8 cellular contexts compared by ENCODE assay signal in the genomic region with DNA sequence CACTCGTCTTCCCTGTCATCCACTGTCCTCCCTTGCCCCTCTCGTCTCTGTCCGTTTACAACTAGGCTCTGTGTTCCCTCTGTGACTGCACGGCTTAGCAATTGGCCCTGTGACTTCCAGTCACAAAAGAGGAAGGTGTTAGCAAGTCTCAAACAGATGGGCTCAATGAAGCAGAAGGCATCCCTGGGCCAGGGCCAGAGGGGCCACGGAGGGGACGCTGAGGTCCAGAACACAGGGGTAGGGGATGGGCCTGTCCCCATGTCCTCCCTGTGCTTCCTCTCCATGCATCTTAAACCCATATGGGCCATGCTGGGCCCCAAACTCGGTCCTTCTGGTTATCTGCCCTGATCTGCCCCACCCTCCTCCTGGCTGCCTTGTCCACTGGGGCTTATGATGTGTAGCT. TPM values are rescaled to one million over a fixed set of nuclear protein-coding genes. Genes with fewer than 3 reads are reported as not detected.
A peak's percentile ranks its signal among the peaks of the same experiment; 100 is the strongest.
DNase-seq lines count a peak whose midpoint lies in the region; ATAC-seq and TF ChIP-seq lines count a peak whose summit lies in the region.

A gene with protein sequence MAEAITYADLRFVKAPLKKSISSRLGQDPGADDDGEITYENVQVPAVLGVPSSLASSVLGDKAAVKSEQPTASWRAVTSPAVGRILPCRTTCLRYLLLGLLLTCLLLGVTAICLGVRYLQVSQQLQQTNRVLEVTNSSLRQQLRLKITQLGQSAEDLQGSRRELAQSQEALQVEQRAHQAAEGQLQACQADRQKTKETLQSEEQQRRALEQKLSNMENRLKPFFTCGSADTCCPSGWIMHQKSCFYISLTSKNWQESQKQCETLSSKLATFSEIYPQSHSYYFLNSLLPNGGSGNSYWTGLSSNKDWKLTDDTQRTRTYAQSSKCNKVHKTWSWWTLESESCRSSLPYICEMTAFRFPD (minus strand): TSS at position 89 of the 403 bp plus-strand sequence. CDS start 110 bp downstream, outside the sequence.

- ATAC-seq in gastrocnemius medialis = no peak
- ATAC-seq in HG02938 (IDR thresholded peaks at IDR 0.05; ENCODE audit: unreplicated experiment) = no peak
- ATAC-seq in GM21619 (IDR thresholded peaks at IDR 0.05; ENCODE audit: unreplicated experiment) = no peak

- H3K27me3 ChIP-seq in gastrocnemius medialis = peaks cover 6 to 17% (median 10%) of the 10 kb centered on the region in 3 donors

- peak; percentile 8 for DNase-seq in SKM-1 treated with dmso at 0.1 percent for 144 hours (lab: John Stamatoyannopoulos, UW; ENCODE audit: unreplicated experiment)
- DNase-seq in foreskin fibroblast = no peak
- no peak for DNase-seq in gastrocnemius medialis
- DNase-seq in NCI-H1436 treated with DMSO at 0.1 percent for 48 hours (lab: John Stamatoyannopoulos, UW) = no peak
- no peak for DNase-seq in activated gamma-delta T cell (lab: John Stamatoyannopoulos, UW)

- peaks cover 0 to 4% of the 10 kb centered on the region in 2 donors for H3K4me1 ChIP-seq in gastrocnemius medialis

- in situ Hi-C loops in gastrocnemius medialis (cut with MboI; ENCODE audit: low sequenced_read_pairs in 4 of 4) = no loop called here

- TF ChIP-seq POLR2A in GM15510 (IDR thresholded peaks at IDR 0.05; ENCODE audit: borderline replicate concordance, extremely low read depth, insufficient read length) (peak; percentile 43), gastrocnemius medialis (IDR thresholded peaks at IDR 0.05) (no peak)

- intact Hi-C loops in gastrocnemius medialis (cut with DNase I; ENCODE audit: low total_unique reads) = no loop called here

- no peaks in the 10 kb centered on the region for H3K36me3 ChIP-seq in gastrocnemius medialis

- no peaks in the 10 kb centered on the region for H3K9me3 ChIP-seq in gastrocnemius medialis

- TF ChIP-seq CTCF in foreskin fibroblast (IDR thresholded peaks at IDR 0.05; ENCODE audit: low read depth, low read length) (no peak), gastrocnemius medialis (IDR thresholded peaks at IDR 0.05 in 4 of 5, conservative IDR thresholded peaks at IDR 0.05 in 1 of 5) (no peak)

- no peak within 1 kb of the TSS for H3K27ac ChIP-seq in gastrocnemius medialis

- H3K4me3 ChIP-seq in foreskin fibroblast (ENCODE audit: low read depth in 1 of 2, low read length in 2 of 2) (peak within 1 kb of the TSS; percentile 28 to 39), gastrocnemius medialis (peak within 1 kb of the TSS; percentile 34 to 46 (median 46))

RNA-seq across cellular contexts. Expression of the gene that starts here (rescaled TPM):
- 10 to 100 TPM in 1 of 4 donors, under 1 TPM in 3; 0.40 to 18.3 (median 0.68) TPM for total RNA-seq in gastrocnemius medialis
